7 cellular contexts compared by ENCODE assay signal in genomic region chr10:35195361-35196306, GRCh38.
DNase-seq lines count a peak whose midpoint lies in the region; ATAC-seq, FAIRE-seq and TF ChIP-seq lines count a peak whose summit lies in the region.

No MANE protein-coding gene starts in this region.

- peak overlapping the region; percentile 94 for H2AFZ ChIP-seq in K562 (ENCODE audit: low read depth, low read length)

- H3K9me1 ChIP-seq in K562 (ENCODE audit: control insufficient read depth, insufficient read depth, low read length): no peaks in the 10 kb centered on the region

- H3K4me3 ChIP-seq in K562 (peak overlapping the region; percentile 38), iPS DF 6.9 (ENCODE audit: low read length) (peak overlapping the region; percentile 33; the same call in 1 of the 2 replicates), skeletal muscle satellite cell (ENCODE audit: low read length) (peak overlapping the region; percentile 71)

- peak; percentile 45 for TF ChIP-seq POLR2A in GM15510 (IDR thresholded peaks at IDR 0.05; ENCODE audit: borderline replicate concordance, extremely low read depth, insufficient read length)
- 0 out of 2 replicates have a peak, but pooled peaks have one; percentile 52 for TF ChIP-seq POLR2A in K562 (conservative IDR thresholded peaks at IDR 0.05)

- intact Hi-C loops in K562 (cut with micrococcal nuclease): loop anchor here (1.0 kb wide), 1 partner anchor 69 kb away; the partner anchor contains the start of gene CREM

- in situ Hi-C loops in K562 (cut with MboI): no loop called here

- POLR2A ChIA-PET in K562 (lab: Yijun Ruan, JAX): interaction anchor here (0.5 to 2.4 kb wide), 21 partner anchors 9 to 1592 kb away, joined by 3 to 24 read pairs (median 4); partner anchors contain the start of genes CREM and CUL2

- WGBS in K562 (ENCODE audit: insufficient coverage, low coverage, missing lambda C conversion rate): 2% methylated on average over 15 of the region's 15 CpGs
- no CpG with 5 or more reads among the region's 15 CpGs for WGBS in iPS DF 6.9 (ENCODE audit: insufficient coverage, insufficient read length)

- H3K36me3 ChIP-seq in K562 (ENCODE audit: control insufficient read depth, insufficient read depth, low read length) (no peaks in the 10 kb centered on the region), iPS DF 6.9 (ENCODE audit: control insufficient read depth, insufficient read depth, low read length) (no peaks in the 10 kb centered on the region), skeletal muscle satellite cell (ENCODE audit: insufficient read depth, low read length) (no peaks in the 10 kb centered on the region)

- peak; percentile 82 to 83 (median 83) for TF ChIP-seq CTCF in K562 (IDR thresholded peaks at IDR 0.05 in 2 of 3, conservative IDR thresholded peaks at IDR 0.05 in 1 of 3; ENCODE audit: insufficient read depth in 2 of 3, low read depth in 1 of 3, low read length in 3 of 3)

- H4K20me1 ChIP-seq in K562 (replicated peaks; ENCODE audit: control insufficient read depth, insufficient read depth, low read length): no peaks in the 10 kb centered on the region

- no peaks in the 10 kb centered on the region for H3K27me3 ChIP-seq in K562 (ENCODE audit: control insufficient read depth in 2 of 2, insufficient read depth in 2 of 2, low read length in 2 of 2)
- H3K27me3 ChIP-seq in iPS DF 6.9 (ENCODE audit: control insufficient read depth, insufficient read depth, low read length): no peaks in the 10 kb centered on the region
- H3K27me3 ChIP-seq in skeletal muscle satellite cell (ENCODE audit: control insufficient read depth, insufficient read depth, low read length): no peaks in the 10 kb centered on the region

- DNase-seq in NCI-H146 treated with DMSO at 0.1 percent for 48 hours (lab: John Stamatoyannopoulos, UW; ENCODE audit: unreplicated experiment): peak; percentile 87
- peak; percentile 42 for DNase-seq in T1000 (lab: John Stamatoyannopoulos, UW)
- DNase-seq in K562 (ENCODE audit: extremely low read depth in 1 of 4, low spot score in 3 of 4): peak; percentile 46 to 88 (median 56)
- no peak for DNase-seq in iPS DF 6.9 (ENCODE audit: low read depth, low spot score)

- H3K4me2 ChIP-seq in K562 (ENCODE audit: insufficient read depth, low read length) (peak overlapping the region; percentile 86), skeletal muscle satellite cell (ENCODE audit: low read length) (peak overlapping the region; percentile 85)

- FAIRE-seq in K562 (lab: Jason Lieb, UNC): peak; percentile 94

- CTCF ChIA-PET in K562 (lab: Yijun Ruan, JAX; ENCODE audit: low intra/inter-chr PET ratio): interaction anchor here (1.0 to 1.2 kb wide), 3 partner anchors 67 to 69 kb away, joined by 3 to 7 read pairs (median 5); no protein-coding TSS in a partner anchor

- H3K27ac ChIP-seq in K562 (ENCODE audit: extremely low read depth, low read depth, low read length): peak overlapping the region; percentile 87
- peak overlapping the region; percentile 51 for H3K27ac ChIP-seq in iPS DF 6.9 (ENCODE audit: low read length)

- TF ChIP-seq RAD21 in K562 (CRISPR knock-in tag; conservative IDR thresholded peaks at IDR 0.05 in 1 of 2, IDR thresholded peaks at IDR 0.05 in 1 of 2): peak; percentile 45 to 67

- peaks cover 0 to 23% of the 10 kb centered on the region in 2 experiments; a peak in 4 of 5 replicates for H3K4me1 ChIP-seq in K562 (replicated peaks in 1 of 2; ENCODE audit: control insufficient read depth in 2 of 2, insufficient read depth in 2 of 2, low read length in 2 of 2)
- peaks cover 1% of the 10 kb centered on the region for H3K4me1 ChIP-seq in iPS DF 6.9 (ENCODE audit: control insufficient read depth, insufficient read depth, low read length)
- peaks cover 16% of the 10 kb centered on the region for H3K4me1 ChIP-seq in skeletal muscle satellite cell (ENCODE audit: control insufficient read depth, insufficient read depth, low read length)

- H3K9ac ChIP-seq in K562 (ENCODE audit: insufficient read depth in 1 of 2, low read depth in 2 of 2, low read length in 2 of 2) (peak overlapping the region; percentile 45 to 73; a peak in 3 of 4 replicates), skeletal muscle satellite cell (ENCODE audit: low read depth, low read length) (peak overlapping the region; percentile 84)

- H3K79me2 ChIP-seq in K562 (ENCODE audit: control insufficient read depth, insufficient read depth, low read length): no peaks in the 10 kb centered on the region

- TSS peak; percentile 60 for BruUV-seq in K562 (replicated peaks; lab: Mats Ljungman, UMichigan)

- H3K9me3 ChIP-seq in K562 (replicated peaks; ENCODE audit: control insufficient read depth, insufficient read depth, low read depth, low read length): no peaks in the 10 kb centered on the region
- no peaks in the 10 kb centered on the region for H3K9me3 ChIP-seq in iPS DF 6.9 (ENCODE audit: control insufficient read depth, insufficient read depth, low read length)
- H3K9me3 ChIP-seq in skeletal muscle satellite cell (replicated peaks; ENCODE audit: low read length): no peaks in the 10 kb centered on the region

- TF ChIP-seq EP300 in K562 (IDR thresholded peaks at IDR 0.05; ENCODE audit: low read length): peak; percentile 29; the same call in 1 of the 2 replicates

- peak; percentile 93 for ATAC-seq in HG02870 (IDR thresholded peaks at IDR 0.05; ENCODE audit: unreplicated experiment)
- peak; percentile 89 for ATAC-seq in K562

TF ChIP-seq in K562, 482 proteins besides CTCF, POLR2A, EP300 and RAD21 (continues in another document):
- TF ChIP-seq GABPA (tag; conservative IDR thresholded peaks at IDR 0.05; ENCODE audit: low read depth): peak; percentile 87
- TF ChIP-seq PKNOX1 (IDR thresholded peaks at IDR 0.05): peak; percentile 77
- TF ChIP-seq KAT8 (IDR thresholded peaks at IDR 0.05; ENCODE audit: low read depth): 0 out of 2 replicates have a peak, but pooled peaks have one; percentile 39
- TF ChIP-seq AFF1 (IDR thresholded peaks at IDR 0.05; ENCODE audit: low read depth in 1 of 2, partially characterized antibody in 2 of 2): peak in 1 of 2 experiments; percentile 79
- peak; percentile 44 for TF ChIP-seq SMAD4 (CRISPR knock-in tag; conservative IDR thresholded peaks at IDR 0.05)
- peak; percentile 73 for TF ChIP-seq EP400 (IDR thresholded peaks at IDR 0.05)
- peak; percentile 96 for TF ChIP-seq NCOA1 (IDR thresholded peaks at IDR 0.05; ENCODE audit: low read depth)
- TF ChIP-seq JUN (IDR thresholded peaks at IDR 0.05; ENCODE audit: borderline replicate concordance, low read depth, low read length): no peak; the same call in 1 of the 2 replicates
- peak; percentile 75 for TF ChIP-seq JUN (CRISPR knock-in tag; IDR thresholded peaks at IDR 0.05; ENCODE audit: borderline replicate concordance)
- TF ChIP-seq STAT6 (CRISPR knock-in tag; IDR thresholded peaks at IDR 0.05): no peak
